In the genomic region with DNA sequence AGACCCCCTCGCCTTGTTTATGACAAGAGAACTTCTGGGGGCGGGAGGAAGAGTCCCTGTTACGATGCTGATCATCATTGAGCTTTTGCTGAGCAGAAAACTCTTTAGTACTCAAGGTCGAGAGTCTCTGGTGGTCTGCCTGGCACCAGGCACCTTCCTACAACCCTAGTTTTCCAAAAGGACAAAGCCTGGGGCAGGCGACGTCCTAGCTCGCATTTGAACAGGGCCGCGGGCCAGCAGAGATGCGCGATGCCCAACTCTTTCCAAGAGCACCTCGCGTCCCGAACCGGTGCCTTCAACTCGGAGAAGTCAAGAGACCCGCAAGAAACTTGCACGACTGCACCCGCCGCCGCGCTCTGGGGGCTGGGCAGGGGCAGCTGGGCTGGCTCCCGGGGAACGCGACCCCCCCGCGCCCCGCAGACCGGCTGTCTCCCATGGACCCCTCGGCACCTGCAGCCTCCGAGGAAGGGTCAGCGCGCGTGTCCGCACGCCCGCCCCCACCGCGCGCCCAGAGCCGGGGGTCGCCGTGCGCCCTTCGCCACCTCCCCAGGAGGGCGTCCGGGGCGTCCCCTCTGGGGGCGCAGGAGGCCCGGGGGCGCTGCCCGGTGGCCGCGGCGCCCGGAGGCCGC, we compare ENCODE assay signal across 8 cellular contexts. TPM values are rescaled to one million over a fixed set of nuclear protein-coding genes. Genes with fewer than 3 reads are reported as not detected.
DNase-seq lines count a peak whose midpoint lies in the region; ATAC-seq and TF ChIP-seq lines count a peak whose summit lies in the region.

No MANE protein-coding gene starts in this region.

- peaks cover 4% of the 10 kb centered on the region for H3K9me3 Mint-ChIP-seq in T-helper 1 cell treated with Interleukin-12 subunit alpha and Interleukin-12 subunit beta and Interleukin-4 antibody, amounts not matched to agents 30 μg/mL and 1 μg/mL, for 36 hours

- H3K27ac Mint-ChIP-seq in T-helper 1 cell treated with Interleukin-12 subunit alpha and Interleukin-12 subunit beta and Interleukin-4 antibody, amounts not matched to agents 30 μg/mL and 1 μg/mL, for 36 hours, result no peak overlapping the region

- H3K27ac ChIP-seq in PC-9 (no peak overlapping the region), coronary artery (peak overlapping the region; percentile 66 to 90), lower lobe of right lung (no peak overlapping the region), tibial artery (peak overlapping the region; percentile 82 to 98)

- no peaks in the 10 kb centered on the region for H3K27me3 ChIP-seq in PC-9 (ENCODE audit: insufficient read depth, low read depth)
- H3K27me3 ChIP-seq in lower lobe of right lung (ENCODE audit: low read depth), result peaks cover 8% of the 10 kb centered on the region
- H3K27me3 ChIP-seq in tibial artery, result no peaks in the 10 kb centered on the region

- ATAC-seq in lower lobe of right lung, result peak in 1 of 2 donors; percentile 1

- intact Hi-C loops in PC-9 (cut with micrococcal nuclease; ENCODE audit: unreplicated experiment), result no loop called here
- intact Hi-C loops in lower lobe of right lung (cut with DNase I), result no loop called here
- intact Hi-C loops in tibial artery (cut with DNase I; ENCODE audit: low total_unique reads), result loop anchor here (5.0 kb wide), 1 partner anchor 104 kb away; the partner anchor contains the start of gene CFAP251

- H3F3A ChIP-seq in PC-9 (ENCODE audit: insufficient read depth, low read depth), result no peaks in the 10 kb centered on the region

- H3K4me3 Mint-ChIP-seq in T-helper 1 cell treated with Interleukin-12 subunit alpha and Interleukin-12 subunit beta and Interleukin-4 antibody, amounts not matched to agents 30 μg/mL and 1 μg/mL, for 36 hours, result peak overlapping the region; percentile 90

- DNase-seq in T-helper 1 cell, result no peak
- DNase-seq in PC-9, result no peak
- no peak for DNase-seq in coronary artery (ENCODE audit: low spot score)
- no peak for DNase-seq in lower lobe of right lung
- DNase-seq in tibial artery, result peak in 1 of 2 donors; percentile 74
- no peak for DNase-seq in NK-92 treated with Interleukin-12 subunit alpha and Interleukin-12 subunit beta, amount 100 ng/mL, for 24 hours (lab: John Stamatoyannopoulos, UW)
- DNase-seq in dedifferentiated amniotic fluid mesenchymal stem cell (ENCODE audit: extremely low spot score), result no peak

- H3K4me1 ChIP-seq in PC-9 (replicated peaks; ENCODE audit: insufficient read depth) (no peaks in the 10 kb centered on the region; the same call in 1 of the 2 replicates), lower lobe of right lung (peaks cover 25% of the 10 kb centered on the region), tibial artery (peaks cover 0 to 39% (median 26%) of the 10 kb centered on the region in 4 donors)

- no peaks in the 10 kb centered on the region for H3K79me2 ChIP-seq in PC-9 (ENCODE audit: low read depth)

- no peaks in the 10 kb centered on the region for H4K20me1 ChIP-seq in PC-9 (ENCODE audit: insufficient read depth)

- no peaks in the 10 kb centered on the region for H3K36me3 ChIP-seq in PC-9 (ENCODE audit: low read depth)
- H3K36me3 ChIP-seq in lower lobe of right lung, result no peaks in the 10 kb centered on the region
- H3K36me3 ChIP-seq in tibial artery, result no peaks in the 10 kb centered on the region

- POLR2A ChIA-PET in PC-9 (lab: Charles Lee; ENCODE audit: unreplicated experiment), result interaction anchor here (0.6 kb wide), 2 partner anchors 67 to 298 kb away, joined by 3 to 16 read pairs; no protein-coding TSS in a partner anchor

- H3K27me3 Mint-ChIP-seq in T-helper 1 cell treated with Interleukin-12 subunit alpha and Interleukin-12 subunit beta and Interleukin-4 antibody, amounts not matched to agents 30 μg/mL and 1 μg/mL, for 36 hours (ENCODE audit: low read depth), result peaks cover 42% of the 10 kb centered on the region

- peaks cover 11% of the 10 kb centered on the region for H3K4me1 Mint-ChIP-seq in T-helper 1 cell treated with Interleukin-12 subunit alpha and Interleukin-12 subunit beta and Interleukin-4 antibody, amounts not matched to agents 30 μg/mL and 1 μg/mL, for 36 hours (ENCODE audit: low read depth)

- CTCF ChIA-PET in PC-9 (lab: Charles Lee), result interaction anchor here (0.6 kb wide), 1 partner anchor 105 kb away, joined by 3 read pairs; no protein-coding TSS in a partner anchor

- peak overlapping the region; percentile 80; the same call in 1 of the 2 replicates for H2AFZ ChIP-seq in PC-9

- H3K9me3 ChIP-seq in PC-9 (ENCODE audit: insufficient read depth, low read depth) (no peaks in the 10 kb centered on the region), lower lobe of right lung (peaks cover 4% of the 10 kb centered on the region), tibial artery (no peaks in the 10 kb centered on the region)

- peaks cover 1% of the 10 kb centered on the region for H3K36me3 Mint-ChIP-seq in T-helper 1 cell treated with Interleukin-12 subunit alpha and Interleukin-12 subunit beta and Interleukin-4 antibody, amounts not matched to agents 30 μg/mL and 1 μg/mL, for 36 hours (ENCODE audit: low read depth)

- no TSS peak for BruUV-seq in PC-9 (replicated peaks; lab: Mats Ljungman, UMichigan)

- H3K9me2 ChIP-seq in PC-9 (ENCODE audit: insufficient read depth), result no peaks in the 10 kb centered on the region

- H3K4me2 ChIP-seq in PC-9, result peak overlapping the region; percentile 74

- TF ChIP-seq CTCF in PC-9 (conservative IDR thresholded peaks at IDR 0.05) (no peak), coronary artery (IDR thresholded peaks at IDR 0.05) (no peak), lower lobe of right lung (IDR thresholded peaks at IDR 0.05) (no peak), tibial artery (IDR thresholded peaks at IDR 0.05) (no peak)

- H3K4me3 ChIP-seq in PC-9, result peak overlapping the region; percentile 60
- peak overlapping the region; percentile 90 for H3K4me3 ChIP-seq in coronary artery
- H3K4me3 ChIP-seq in lower lobe of right lung, result peak overlapping the region; percentile 75
- H3K4me3 ChIP-seq in tibial artery, result peak overlapping the region; percentile 70 to 82

RNA-seq across cellular contexts. Expression of gene BCL7A, which starts 0.4 kb away (rescaled TPM):
- total RNA-seq in PC-9 (2021) (6.3 and 6.6 TPM in 2 replicates), lower lobe of right lung (6.4 TPM)

RNA-seq across cellular contexts. Expression of gene MLXIP, which starts 57.2 kb away (rescaled TPM):
- total RNA-seq in PC-9 (2021) (62.1 and 83.3 TPM in 2 replicates), lower lobe of right lung (55.9 TPM)

Comparison
In these comparisons a context has a peak if more than half of its experiments do, and no peak if none do; other contexts are left out.
1. H3K27ac ChIP-seq: peak in coronary artery (2 of 2) and tibial artery (2 of 2); none in PC-9 (single experiment) and lower lobe of right lung (single experiment).
2. Peak in every context shown above with its lines, with median percentiles within 50 percentile points of each other: H3K4me3 ChIP-seq.